In genomic region chr20:49750611-49751396, GRCh38 we compare ENCODE assay signal across 1 cellular context.
TF ChIP-seq lines count a peak whose summit lies in the region.

No MANE protein-coding gene starts in this region.

TF ChIP-seq in HepG2, 621 proteins besides CTCF, POLR2A, EP300 and RAD21 (continued from another document and continues in another):
- TF ChIP-seq, protein P1, sequence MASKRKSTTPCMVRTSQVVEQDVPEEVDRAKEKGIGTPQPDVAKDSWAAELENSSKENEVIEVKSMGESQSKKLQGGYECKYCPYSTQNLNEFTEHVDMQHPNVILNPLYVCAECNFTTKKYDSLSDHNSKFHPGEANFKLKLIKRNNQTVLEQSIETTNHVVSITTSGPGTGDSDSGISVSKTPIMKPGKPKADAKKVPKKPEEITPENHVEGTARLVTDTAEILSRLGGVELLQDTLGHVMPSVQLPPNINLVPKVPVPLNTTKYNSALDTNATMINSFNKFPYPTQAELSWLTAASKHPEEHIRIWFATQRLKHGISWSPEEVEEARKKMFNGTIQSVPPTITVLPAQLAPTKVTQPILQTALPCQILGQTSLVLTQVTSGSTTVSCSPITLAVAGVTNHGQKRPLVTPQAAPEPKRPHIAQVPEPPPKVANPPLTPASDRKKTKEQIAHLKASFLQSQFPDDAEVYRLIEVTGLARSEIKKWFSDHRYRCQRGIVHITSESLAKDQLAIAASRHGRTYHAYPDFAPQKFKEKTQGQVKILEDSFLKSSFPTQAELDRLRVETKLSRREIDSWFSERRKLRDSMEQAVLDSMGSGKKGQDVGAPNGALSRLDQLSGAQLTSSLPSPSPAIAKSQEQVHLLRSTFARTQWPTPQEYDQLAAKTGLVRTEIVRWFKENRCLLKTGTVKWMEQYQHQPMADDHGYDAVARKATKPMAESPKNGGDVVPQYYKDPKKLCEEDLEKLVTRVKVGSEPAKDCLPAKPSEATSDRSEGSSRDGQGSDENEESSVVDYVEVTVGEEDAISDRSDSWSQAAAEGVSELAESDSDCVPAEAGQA (IDR thresholded peaks at IDR 0.05; ENCODE audit: low read depth) = no peak
- TF ChIP-seq, protein P1 (CRISPR knock-in tag; IDR thresholded peaks at IDR 0.05; ENCODE audit: borderline replicate concordance) = no peak
- no peak for TF ChIP-seq GFI1 (CRISPR knock-in tag; IDR thresholded peaks at IDR 0.05; ENCODE audit: borderline replicate concordance)
- TF ChIP-seq ZNF891 (CRISPR knock-in tag; IDR thresholded peaks at IDR 0.05) = 0 out of 2 replicates have a peak, but pooled peaks have one; percentile 38
- no peak for TF ChIP-seq ZNF142 (CRISPR knock-in tag; IDR thresholded peaks at IDR 0.05)
- TF ChIP-seq ZNF121 (CRISPR knock-in tag; IDR thresholded peaks at IDR 0.05) = no peak
- 0 out of 2 replicates have a peak, but pooled peaks have one; percentile 59 for TF ChIP-seq ZNF468 (CRISPR knock-in tag; IDR thresholded peaks at IDR 0.05)
- TF ChIP-seq CHD2 (IDR thresholded peaks at IDR 0.05; ENCODE audit: low read depth, low read length) = no peak
- TF ChIP-seq ZNF441 (CRISPR knock-in tag; IDR thresholded peaks at IDR 0.05; ENCODE audit: borderline replicate concordance) = no peak
- no peak for TF ChIP-seq ISL2 (CRISPR knock-in tag; IDR thresholded peaks at IDR 0.05)
- no peak for TF ChIP-seq CBFB (CRISPR knock-in tag; IDR thresholded peaks at IDR 0.05)
- TF ChIP-seq, protein P2, sequence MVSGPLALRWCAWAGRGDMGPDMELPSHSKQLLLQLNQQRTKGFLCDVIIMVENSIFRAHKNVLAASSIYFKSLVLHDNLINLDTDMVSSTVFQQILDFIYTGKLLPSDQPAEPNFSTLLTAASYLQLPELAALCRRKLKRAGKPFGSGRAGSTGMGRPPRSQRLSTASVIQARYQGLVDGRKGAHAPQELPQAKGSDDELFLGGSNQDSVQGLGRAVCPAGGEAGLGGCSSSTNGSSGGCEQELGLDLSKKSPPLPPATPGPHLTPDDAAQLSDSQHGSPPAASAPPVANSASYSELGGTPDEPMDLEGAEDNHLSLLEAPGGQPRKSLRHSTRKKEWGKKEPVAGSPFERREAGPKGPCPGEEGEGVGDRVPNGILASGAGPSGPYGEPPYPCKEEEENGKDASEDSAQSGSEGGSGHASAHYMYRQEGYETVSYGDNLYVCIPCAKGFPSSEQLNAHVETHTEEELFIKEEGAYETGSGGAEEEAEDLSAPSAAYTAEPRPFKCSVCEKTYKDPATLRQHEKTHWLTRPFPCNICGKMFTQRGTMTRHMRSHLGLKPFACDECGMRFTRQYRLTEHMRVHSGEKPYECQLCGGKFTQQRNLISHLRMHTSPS (CRISPR knock-in tag; IDR thresholded peaks at IDR 0.05; ENCODE audit: low read depth) = no peak
- TF ChIP-seq, protein P3, sequence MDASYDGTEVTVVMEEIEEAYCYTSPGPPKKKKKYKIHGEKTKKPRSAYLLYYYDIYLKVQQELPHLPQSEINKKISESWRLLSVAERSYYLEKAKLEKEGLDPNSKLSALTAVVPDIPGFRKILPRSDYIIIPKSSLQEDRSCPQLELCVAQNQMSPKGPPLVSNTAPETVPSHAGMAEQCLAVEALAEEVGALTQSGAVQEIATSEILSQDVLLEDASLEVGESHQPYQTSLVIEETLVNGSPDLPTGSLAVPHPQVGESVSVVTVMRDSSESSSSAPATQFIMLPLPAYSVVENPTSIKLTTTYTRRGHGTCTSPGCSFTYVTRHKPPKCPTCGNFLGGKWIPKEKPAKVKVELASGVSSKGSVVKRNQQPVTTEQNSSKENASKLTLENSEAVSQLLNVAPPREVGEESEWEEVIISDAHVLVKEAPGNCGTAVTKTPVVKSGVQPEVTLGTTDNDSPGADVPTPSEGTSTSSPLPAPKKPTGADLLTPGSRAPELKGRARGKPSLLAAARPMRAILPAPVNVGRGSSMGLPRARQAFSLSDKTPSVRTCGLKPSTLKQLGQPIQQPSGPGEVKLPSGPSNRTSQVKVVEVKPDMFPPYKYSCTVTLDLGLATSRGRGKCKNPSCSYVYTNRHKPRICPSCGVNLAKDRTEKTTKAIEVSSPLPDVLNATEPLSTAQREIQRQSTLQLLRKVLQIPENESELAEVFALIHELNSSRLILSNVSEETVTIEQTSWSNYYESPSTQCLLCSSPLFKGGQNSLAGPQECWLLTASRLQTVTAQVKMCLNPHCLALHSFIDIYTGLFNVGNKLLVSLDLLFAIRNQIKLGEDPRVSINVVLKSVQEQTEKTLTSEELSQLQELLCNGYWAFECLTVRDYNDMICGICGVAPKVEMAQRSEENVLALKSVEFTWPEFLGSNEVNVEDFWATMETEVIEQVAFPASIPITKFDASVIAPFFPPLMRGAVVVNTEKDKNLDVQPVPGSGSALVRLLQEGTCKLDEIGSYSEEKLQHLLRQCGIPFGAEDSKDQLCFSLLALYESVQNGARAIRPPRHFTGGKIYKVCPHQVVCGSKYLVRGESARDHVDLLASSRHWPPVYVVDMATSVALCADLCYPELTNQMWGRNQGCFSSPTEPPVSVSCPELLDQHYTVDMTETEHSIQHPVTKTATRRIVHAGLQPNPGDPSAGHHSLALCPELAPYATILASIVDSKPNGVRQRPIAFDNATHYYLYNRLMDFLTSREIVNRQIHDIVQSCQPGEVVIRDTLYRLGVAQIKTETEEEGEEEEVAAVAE (CRISPR knock-in tag; IDR thresholded peaks at IDR 0.05; ENCODE audit: borderline replicate concordance) = no peak
- TF ChIP-seq, protein P4, sequence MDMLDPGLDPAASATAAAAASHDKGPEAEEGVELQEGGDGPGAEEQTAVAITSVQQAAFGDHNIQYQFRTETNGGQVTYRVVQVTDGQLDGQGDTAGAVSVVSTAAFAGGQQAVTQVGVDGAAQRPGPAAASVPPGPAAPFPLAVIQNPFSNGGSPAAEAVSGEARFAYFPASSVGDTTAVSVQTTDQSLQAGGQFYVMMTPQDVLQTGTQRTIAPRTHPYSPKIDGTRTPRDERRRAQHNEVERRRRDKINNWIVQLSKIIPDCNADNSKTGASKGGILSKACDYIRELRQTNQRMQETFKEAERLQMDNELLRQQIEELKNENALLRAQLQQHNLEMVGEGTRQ (IDR thresholded peaks at IDR 0.05; ENCODE audit: low read depth, low read length) = peak; percentile 76
- TF ChIP-seq, protein P4 (CRISPR knock-in tag; IDR thresholded peaks at IDR 0.05; ENCODE audit: borderline replicate concordance) = peak; percentile 82; the same call in 1 of the 2 replicates
- 0 out of 2 replicates have a peak, but pooled peaks have one; percentile 27 for TF ChIP-seq TSC22D2 (CRISPR knock-in tag; IDR thresholded peaks at IDR 0.05; ENCODE audit: borderline replicate concordance)
- TF ChIP-seq PHF8 (CRISPR knock-in tag; IDR thresholded peaks at IDR 0.05) = peak; percentile 42; the same call in 1 of the 2 replicates
- no peak for TF ChIP-seq ZNF12 (CRISPR knock-in tag; IDR thresholded peaks at IDR 0.05)
- TF ChIP-seq, protein P5, sequence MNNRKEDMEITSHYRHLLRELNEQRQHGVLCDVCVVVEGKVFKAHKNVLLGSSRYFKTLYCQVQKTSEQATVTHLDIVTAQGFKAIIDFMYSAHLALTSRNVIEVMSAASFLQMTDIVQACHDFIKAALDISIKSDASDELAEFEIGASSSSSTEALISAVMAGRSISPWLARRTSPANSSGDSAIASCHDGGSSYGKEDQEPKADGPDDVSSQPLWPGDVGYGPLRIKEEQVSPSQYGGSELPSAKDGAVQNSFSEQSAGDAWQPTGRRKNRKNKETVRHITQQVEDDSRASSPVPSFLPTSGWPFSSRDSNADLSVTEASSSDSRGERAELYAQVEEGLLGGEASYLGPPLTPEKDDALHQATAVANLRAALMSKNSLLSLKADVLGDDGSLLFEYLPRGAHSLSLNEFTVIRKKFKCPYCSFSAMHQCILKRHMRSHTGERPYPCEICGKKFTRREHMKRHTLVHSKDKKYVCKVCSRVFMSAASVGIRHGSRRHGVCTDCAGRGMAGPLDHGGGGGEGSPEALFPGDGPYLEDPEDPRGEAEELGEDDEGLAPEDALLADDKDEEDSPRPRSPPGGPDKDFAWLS (CRISPR knock-in tag; IDR thresholded peaks at IDR 0.05; ENCODE audit: borderline replicate concordance) = no peak
- TF ChIP-seq NRL (CRISPR knock-in tag; IDR thresholded peaks at IDR 0.05; ENCODE audit: borderline replicate concordance) = no peak
- no peak for TF ChIP-seq ZNF674 (CRISPR knock-in tag; IDR thresholded peaks at IDR 0.05; ENCODE audit: low read depth)
- no peak for TF ChIP-seq MBNL3 (CRISPR knock-in tag; conservative IDR thresholded peaks at IDR 0.05)
- TF ChIP-seq ZNF510 (CRISPR knock-in tag; IDR thresholded peaks at IDR 0.05; ENCODE audit: low read depth) = no peak
- no peak for TF ChIP-seq RBFOX2 (IDR thresholded peaks at IDR 0.05; ENCODE audit: low read depth, low read length)
- no peak for TF ChIP-seq KMT2B (CRISPR knock-in tag; IDR thresholded peaks at IDR 0.05)
- TF ChIP-seq, protein P6, sequence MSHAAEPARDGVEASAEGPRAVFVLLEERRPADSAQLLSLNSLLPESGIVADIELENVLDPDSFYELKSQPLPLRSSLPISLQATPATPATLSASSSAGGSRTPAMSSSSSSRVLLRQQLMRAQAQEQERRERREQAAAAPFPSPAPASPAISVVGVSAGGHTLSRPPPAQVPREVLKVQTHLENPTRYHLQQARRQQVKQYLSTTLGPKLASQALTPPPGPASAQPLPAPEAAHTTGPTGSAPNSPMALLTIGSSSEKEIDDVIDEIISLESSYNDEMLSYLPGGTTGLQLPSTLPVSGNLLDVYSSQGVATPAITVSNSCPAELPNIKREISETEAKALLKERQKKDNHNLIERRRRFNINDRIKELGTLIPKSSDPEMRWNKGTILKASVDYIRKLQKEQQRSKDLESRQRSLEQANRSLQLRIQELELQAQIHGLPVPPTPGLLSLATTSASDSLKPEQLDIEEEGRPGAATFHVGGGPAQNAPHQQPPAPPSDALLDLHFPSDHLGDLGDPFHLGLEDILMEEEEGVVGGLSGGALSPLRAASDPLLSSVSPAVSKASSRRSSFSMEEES (CRISPR knock-in tag; IDR thresholded peaks at IDR 0.05) = no peak
- TF ChIP-seq SMYD3 (CRISPR knock-in tag; IDR thresholded peaks at IDR 0.05) = no peak
- TF ChIP-seq ZNF567 (CRISPR knock-in tag; IDR thresholded peaks at IDR 0.05; ENCODE audit: borderline replicate concordance) = no peak
- TF ChIP-seq ZNF496 (CRISPR knock-in tag; IDR thresholded peaks at IDR 0.05; ENCODE audit: insufficient replicate concordance) = no peak
- no peak for TF ChIP-seq SIN3A (IDR thresholded peaks at IDR 0.05; ENCODE audit: borderline replicate concordance, low read depth, low read length)
